ENCODE assay signal across 1 cellular context in the genomic region with DNA sequence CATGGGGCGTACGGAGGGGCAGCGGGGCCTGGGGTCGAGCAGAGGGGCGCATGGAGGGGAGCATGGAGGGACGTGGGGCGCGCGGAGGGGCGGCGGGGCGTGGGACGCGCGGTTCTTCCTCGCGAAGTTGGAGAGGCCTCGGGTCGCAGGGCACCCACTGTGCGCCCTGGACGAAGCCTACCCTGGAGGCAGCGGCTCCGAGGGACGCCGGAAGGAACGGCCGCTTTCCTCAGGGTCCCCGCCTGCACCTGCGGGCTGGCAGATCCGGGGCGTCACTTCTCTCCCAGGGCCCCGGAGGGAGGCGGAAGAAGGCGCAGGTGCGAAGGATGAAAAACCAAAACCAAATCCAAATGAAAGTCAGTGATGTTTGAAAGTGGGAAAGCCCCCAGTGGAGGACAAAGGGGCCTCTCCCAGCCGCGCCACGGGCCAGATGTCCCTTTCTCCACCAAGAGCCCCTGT.
TF ChIP-seq lines count a peak whose summit lies in the region.

No MANE protein-coding gene starts in this region.

TF ChIP-seq in WTC11, 78 proteins besides CTCF, POLR2A, EP300 and RAD21 (continued from another document):
- TF ChIP-seq, protein P1, sequence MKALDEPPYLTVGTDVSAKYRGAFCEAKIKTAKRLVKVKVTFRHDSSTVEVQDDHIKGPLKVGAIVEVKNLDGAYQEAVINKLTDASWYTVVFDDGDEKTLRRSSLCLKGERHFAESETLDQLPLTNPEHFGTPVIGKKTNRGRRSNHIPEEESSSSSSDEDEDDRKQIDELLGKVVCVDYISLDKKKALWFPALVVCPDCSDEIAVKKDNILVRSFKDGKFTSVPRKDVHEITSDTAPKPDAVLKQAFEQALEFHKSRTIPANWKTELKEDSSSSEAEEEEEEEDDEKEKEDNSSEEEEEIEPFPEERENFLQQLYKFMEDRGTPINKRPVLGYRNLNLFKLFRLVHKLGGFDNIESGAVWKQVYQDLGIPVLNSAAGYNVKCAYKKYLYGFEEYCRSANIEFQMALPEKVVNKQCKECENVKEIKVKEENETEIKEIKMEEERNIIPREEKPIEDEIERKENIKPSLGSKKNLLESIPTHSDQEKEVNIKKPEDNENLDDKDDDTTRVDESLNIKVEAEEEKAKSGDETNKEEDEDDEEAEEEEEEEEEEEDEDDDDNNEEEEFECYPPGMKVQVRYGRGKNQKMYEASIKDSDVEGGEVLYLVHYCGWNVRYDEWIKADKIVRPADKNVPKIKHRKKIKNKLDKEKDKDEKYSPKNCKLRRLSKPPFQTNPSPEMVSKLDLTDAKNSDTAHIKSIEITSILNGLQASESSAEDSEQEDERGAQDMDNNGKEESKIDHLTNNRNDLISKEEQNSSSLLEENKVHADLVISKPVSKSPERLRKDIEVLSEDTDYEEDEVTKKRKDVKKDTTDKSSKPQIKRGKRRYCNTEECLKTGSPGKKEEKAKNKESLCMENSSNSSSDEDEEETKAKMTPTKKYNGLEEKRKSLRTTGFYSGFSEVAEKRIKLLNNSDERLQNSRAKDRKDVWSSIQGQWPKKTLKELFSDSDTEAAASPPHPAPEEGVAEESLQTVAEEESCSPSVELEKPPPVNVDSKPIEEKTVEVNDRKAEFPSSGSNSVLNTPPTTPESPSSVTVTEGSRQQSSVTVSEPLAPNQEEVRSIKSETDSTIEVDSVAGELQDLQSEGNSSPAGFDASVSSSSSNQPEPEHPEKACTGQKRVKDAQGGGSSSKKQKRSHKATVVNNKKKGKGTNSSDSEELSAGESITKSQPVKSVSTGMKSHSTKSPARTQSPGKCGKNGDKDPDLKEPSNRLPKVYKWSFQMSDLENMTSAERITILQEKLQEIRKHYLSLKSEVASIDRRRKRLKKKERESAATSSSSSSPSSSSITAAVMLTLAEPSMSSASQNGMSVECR (CRISPR knock-in tag; IDR thresholded peaks at IDR 0.05; ENCODE audit: borderline replicate concordance): no peak
- TF ChIP-seq ZNF317 (CRISPR knock-in tag; IDR thresholded peaks at IDR 0.05; ENCODE audit: borderline replicate concordance, low read depth) (no peak), MYBL2 (CRISPR knock-in tag; IDR thresholded peaks at IDR 0.05) (no peak)
- TF ChIP-seq, protein P2, sequence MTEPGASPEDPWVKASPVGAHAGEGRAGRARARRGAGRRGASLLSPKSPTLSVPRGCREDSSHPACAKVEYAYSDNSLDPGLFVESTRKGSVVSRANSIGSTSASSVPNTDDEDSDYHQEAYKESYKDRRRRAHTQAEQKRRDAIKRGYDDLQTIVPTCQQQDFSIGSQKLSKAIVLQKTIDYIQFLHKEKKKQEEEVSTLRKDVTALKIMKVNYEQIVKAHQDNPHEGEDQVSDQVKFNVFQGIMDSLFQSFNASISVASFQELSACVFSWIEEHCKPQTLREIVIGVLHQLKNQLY (CRISPR knock-in tag; IDR thresholded peaks at IDR 0.05): no peak
